Comparison of ENCODE assay signal across 8 cellular contexts in genomic region chr9:5438301-5439162, GRCh38. TPM values are rescaled to one million over a fixed set of nuclear protein-coding genes. Genes with fewer than 3 reads are reported as not detected.
DNase-seq lines count a peak whose midpoint lies in the region; ATAC-seq and FAIRE-seq lines count a peak whose summit lies in the region.

No MANE protein-coding gene starts in this region.

- FAIRE-seq in urothelium cell line (lab: Jason Lieb, UNC) = no peak

- peak overlapping the region; percentile 93 for H3K27ac Mint-ChIP-seq in activated CD8-positive, alpha-beta memory T cell treated with anti-CD3 and anti-CD28 coated beads, Interleukin-2, amount 10 ng/mL, durations not matched to agents 7 days and 5 days
- H3K27ac Mint-ChIP-seq in naive thymus-derived CD4-positive, alpha-beta T cell = peak overlapping the region; percentile 90 to 100 (median 98)

- peak overlapping the region; percentile 81 for H3K27ac ChIP-seq in naive thymus-derived CD4-positive, alpha-beta T cell (ENCODE audit: low read depth, low read length)

- peak overlapping the region; percentile 93 for H3K4me3 Mint-ChIP-seq in activated CD8-positive, alpha-beta memory T cell treated with anti-CD3 and anti-CD28 coated beads, Interleukin-2, amount 10 ng/mL, durations not matched to agents 7 days and 5 days
- peak overlapping the region; percentile 86 to 98 (median 96) for H3K4me3 Mint-ChIP-seq in naive thymus-derived CD4-positive, alpha-beta T cell

- peaks cover 18 to 19% of the 10 kb centered on the region in 2 donors for H3K4me1 ChIP-seq in naive thymus-derived CD4-positive, alpha-beta T cell (ENCODE audit: control insufficient read depth in 2 of 2, insufficient read depth in 2 of 2, low read length in 2 of 2)

- H3K9me3 Mint-ChIP-seq in activated CD8-positive, alpha-beta memory T cell treated with anti-CD3 and anti-CD28 coated beads, Interleukin-2, amount 10 ng/mL, durations not matched to agents 7 days and 5 days (ENCODE audit: low read depth) = peaks cover 2% of the 10 kb centered on the region
- H3K9me3 Mint-ChIP-seq in naive thymus-derived CD4-positive, alpha-beta T cell = no peaks in the 10 kb centered on the region

- H3K36me3 Mint-ChIP-seq in activated CD8-positive, alpha-beta memory T cell treated with anti-CD3 and anti-CD28 coated beads, Interleukin-2, amount 10 ng/mL, durations not matched to agents 7 days and 5 days = peaks cover 26% of the 10 kb centered on the region
- peaks cover 0 to 19% (median 10%) of the 10 kb centered on the region in 5 donors for H3K36me3 Mint-ChIP-seq in naive thymus-derived CD4-positive, alpha-beta T cell

- intact Hi-C loops in naive thymus-derived CD4-positive, alpha-beta T cell (cut with micrococcal nuclease) = loop anchor here (1.0 to 5.0 kb wide), 12 partner anchors 8 to 1911 kb away; partner anchors contain the start of genes JAK2 (in 2 of the 2), RFX3 (in 2 of the 2), AK3 (in 1 of the 2) and CD274 (in 1 of the 2)

- H3K27me3 ChIP-seq in naive thymus-derived CD4-positive, alpha-beta T cell (ENCODE audit: control insufficient read depth in 2 of 2, insufficient read depth in 2 of 2, low read length in 2 of 2) = no peaks in the 10 kb centered on the region

- H3K4me3 ChIP-seq in naive thymus-derived CD4-positive, alpha-beta T cell (ENCODE audit: low read length) = peak overlapping the region; percentile 84

- H3K9me3 ChIP-seq in naive thymus-derived CD4-positive, alpha-beta T cell (ENCODE audit: control insufficient read depth in 2 of 3, low read length in 3 of 3) = no peaks in the 10 kb centered on the region

- peaks cover 36% of the 10 kb centered on the region for H3K4me1 Mint-ChIP-seq in activated CD8-positive, alpha-beta memory T cell treated with anti-CD3 and anti-CD28 coated beads, Interleukin-2, amount 10 ng/mL, durations not matched to agents 7 days and 5 days
- peaks cover 7 to 54% (median 36%) of the 10 kb centered on the region in 7 donors for H3K4me1 Mint-ChIP-seq in naive thymus-derived CD4-positive, alpha-beta T cell

- H3K36me3 ChIP-seq in naive thymus-derived CD4-positive, alpha-beta T cell (ENCODE audit: control insufficient read depth in 2 of 3, insufficient read depth in 3 of 3, low read length in 3 of 3) = peaks cover 0 to 9% (median 0%) of the 10 kb centered on the region in 3 experiments

- no peaks in the 10 kb centered on the region for H3K27me3 Mint-ChIP-seq in activated CD8-positive, alpha-beta memory T cell treated with anti-CD3 and anti-CD28 coated beads, Interleukin-2, amount 10 ng/mL, durations not matched to agents 7 days and 5 days
- no peaks in the 10 kb centered on the region for H3K27me3 Mint-ChIP-seq in naive thymus-derived CD4-positive, alpha-beta T cell

- peak; percentile 72 for DNase-seq in activated CD8-positive, alpha-beta memory T cell treated with anti-CD3 and anti-CD28 coated beads, Interleukin-2, amount 10 ng/mL, durations not matched to agents 7 days and 5 days
- DNase-seq in activated CD8-positive, alpha-beta memory T cell treated with anti-CD3 and anti-CD28 coated beads, Interleukin-2, amount 50 U/mL, for 4 hours = no peak
- DNase-seq in T-helper 22 cell (ENCODE audit: low read depth) (peak; percentile 51), dermis blood vessel endothelial cell (peak; percentile 55), urothelium cell line (ENCODE audit: low spot score) (peak; percentile 14), NCI-H774 (lab: John Stamatoyannopoulos, UW) (no peak)
- DNase-seq in naive thymus-derived CD4-positive, alpha-beta T cell = peak in 2 of 9 donors; percentile 68 to 74

- peak; percentile 40 for ATAC-seq in activated CD8-positive, alpha-beta memory T cell treated with anti-CD3 and anti-CD28 coated beads, Interleukin-2, amount 10 ng/mL, durations not matched to agents 7 days and 5 days
- peak; percentile 67 for ATAC-seq in HG03064 (IDR thresholded peaks at IDR 0.05; ENCODE audit: low read depth, unreplicated experiment)
- peak; percentile 54 for ATAC-seq in naive thymus-derived CD4-positive, alpha-beta T cell

- POLR2A ChIA-PET in naive thymus-derived CD4-positive, alpha-beta T cell (lab: Charles Lee) = interaction anchor here (0.6 to 5.3 kb wide), 19 partner anchors 11 to 1912 kb away, joined by 3 to 73 read pairs (median 5); partner anchors contain the start of genes CD274, RCL1, RFX3 and RIC1

- CTCF ChIA-PET in activated CD8-positive, alpha-beta memory T cell treated with anti-CD3 and anti-CD28 coated beads, Interleukin-2, amount 10 ng/mL, durations not matched to agents 7 days and 5 days (lab: Charles Lee) = interaction anchor here (1.3 to 8.0 kb wide), 9 partner anchors 11 to 679 kb away, joined by 3 to 64 read pairs (median 17); partner anchors contain the start of genes CD274 and INSL6
- CTCF ChIA-PET in naive thymus-derived CD4-positive, alpha-beta T cell (lab: Charles Lee) = interaction anchor here (0.6 to 4.3 kb wide), 7 partner anchors 12 to 252 kb away, joined by 3 to 22 read pairs (median 10); partner anchors contain the start of genes CD274 and INSL6

RNA-seq across cellular contexts. Expression of gene PLGRKT, which starts 0.8 kb away (rescaled TPM):
- total RNA-seq in activated CD8-positive, alpha-beta memory T cell treated with anti-CD3 and anti-CD28 coated beads, Interleukin-2, amount 10 ng/mL, durations not matched to agents 7 days and 5 days = 10 to 100 TPM; 29.8 to 31.5 TPM
- 6.3 and 7.0 TPM in 2 replicates for total RNA-seq in dermis blood vessel endothelial cell
- 10 to 100 TPM; 15.8 to 31.7 (median 16.8) TPM for total RNA-seq in naive thymus-derived CD4-positive, alpha-beta T cell
- polyA plus RNA-seq in naive thymus-derived CD4-positive, alpha-beta T cell = 10 to 100 TPM; 41.9 to 79.6 TPM

RNA-seq across cellular contexts. Expression of gene CD274, which starts 11.8 kb away (rescaled TPM):
- total RNA-seq in activated CD8-positive, alpha-beta memory T cell treated with anti-CD3 and anti-CD28 coated beads, Interleukin-2, amount 10 ng/mL, durations not matched to agents 7 days and 5 days = 10 to 100 TPM in 1 of 2 experiments, 1 to 10 TPM in 1; 8.3 to 10.4 TPM
- total RNA-seq in dermis blood vessel endothelial cell = 12.7 and 17.7 TPM in 2 replicates
- total RNA-seq in naive thymus-derived CD4-positive, alpha-beta T cell = 10 to 100 TPM in 1 of 5 experiments, 1 to 10 TPM in 4; 2.9 to 38.7 (median 7.8) TPM
- 1 to 10 TPM; 2.0 to 3.1 TPM for polyA plus RNA-seq in naive thymus-derived CD4-positive, alpha-beta T cell

Comparison
In these comparisons a context has a peak if more than half of its experiments do, and no peak if none do; other contexts are left out.
1. DNase-seq: peak in activated CD8-positive, alpha-beta memory T cell treated with anti-CD3 and anti-CD28 coated beads, Interleukin-2, amount 10 ng/mL, durations not matched to agents 7 days and 5 days (single experiment), T-helper 22 cell (single experiment), dermis blood vessel endothelial cell (single experiment) and urothelium cell line (single experiment); none in activated CD8-positive, alpha-beta memory T cell treated with anti-CD3 and anti-CD28 coated beads, Interleukin-2, amount 50 U/mL, for 4 hours (single experiment) and NCI-H774 (single experiment).
2. Peak in every context shown above with its lines, with median percentiles within 50 percentile points of each other: ATAC-seq.